Comparison of ENCODE assay signal across 8 cellular contexts in the genomic region with DNA sequence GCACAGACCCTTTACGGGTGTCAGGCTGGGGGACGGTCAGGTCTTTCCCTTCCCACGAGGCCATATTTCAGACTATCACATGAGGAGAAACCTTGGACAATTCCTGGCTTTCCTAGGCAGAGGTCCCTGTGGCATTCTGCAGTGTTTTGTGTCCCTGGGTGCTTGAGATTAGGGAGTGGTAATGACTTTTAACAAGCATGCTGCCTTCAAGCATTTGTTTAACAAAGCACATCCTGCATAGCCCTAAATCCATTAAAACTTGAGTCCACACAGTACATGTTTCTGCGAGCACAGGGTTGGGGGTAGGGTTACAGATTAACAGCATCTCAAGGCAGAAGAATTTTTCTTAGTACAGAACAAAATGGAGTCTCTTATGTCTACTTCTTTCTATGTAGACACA.
A peak's percentile ranks its signal among the peaks of the same experiment; 100 is the strongest.
DNase-seq lines count a peak whose midpoint lies in the region; ATAC-seq and TF ChIP-seq lines count a peak whose summit lies in the region.
"Not testable (repeated sequence)": the region's sequence is repeated elsewhere in the genome, so short reads cannot be mapped to it uniquely, and the experiment has no call there.

No MANE protein-coding gene starts in this region.

- H3K9me3 ChIP-seq in HUES6 (ENCODE audit: control insufficient read depth, insufficient read depth, low read depth, low read length) = not testable (repeated sequence)

- not testable (repeated sequence) for TF ChIP-seq CTCF in GM23338 (conservative IDR thresholded peaks at IDR 0.05; ENCODE audit: low read depth in 2 of 2); VCaP (conservative IDR thresholded peaks at IDR 0.05); endothelial cell (IDR thresholded peaks at IDR 0.05; ENCODE audit: unreplicated experiment); nephron (IDR thresholded peaks at IDR 0.05; ENCODE audit: unreplicated experiment in 3 of 3)

- not testable (repeated sequence) for H3K9me3 Mint-ChIP-seq in GM23338; endothelial cell (ENCODE audit: unreplicated experiment); nephron

- H3K27ac Mint-ChIP-seq in GM23338 = not testable (repeated sequence)
- H3K27ac Mint-ChIP-seq in endothelial cell (ENCODE audit: unreplicated experiment) (peak overlapping the region; percentile 2), nephron (peak overlapping the region in 2 of 3 experiments; percentile 1 to 72)

- DNase-seq in GM23338 (ENCODE audit: low spot score); endothelial cell (ENCODE audit: low spot score): not testable (repeated sequence)
- DNase-seq in NCI-H526 (lab: John Stamatoyannopoulos, UW) (peak; percentile 44 to 60), left kidney (ENCODE audit: low read depth, low spot score) (peak; percentile 6), renal cortical epithelial cell (ENCODE audit: low read depth) (peak; percentile 2)

- H3K79me2 ChIP-seq in GM23338 (replicated peaks; ENCODE audit: insufficient read depth) = not testable (repeated sequence)

- H3K4me3 Mint-ChIP-seq in GM23338; endothelial cell (ENCODE audit: unreplicated experiment); nephron: not testable (repeated sequence)

- H3K4me1 Mint-ChIP-seq in GM23338 (peaks cover 35% of the 10 kb centered on the region), endothelial cell (ENCODE audit: unreplicated experiment) (peaks cover 41% of the 10 kb centered on the region)
- H3K4me1 Mint-ChIP-seq in nephron = not testable (repeated sequence)

- H3F3A ChIP-seq in GM23338 (replicated peaks; ENCODE audit: low read depth) = not testable (repeated sequence)

- H2AFZ ChIP-seq in GM23338 = not testable (repeated sequence)

- H3K4me3 ChIP-seq in GM23338 = not testable (repeated sequence)
- 0 out of 2 replicates have a peak overlapping the region, but pooled peaks have one; percentile 8 for H3K4me3 ChIP-seq in HUES6 (ENCODE audit: low read depth, low read length)

- not testable (repeated sequence) for H3K36me3 Mint-ChIP-seq in GM23338 (ENCODE audit: low read depth); endothelial cell (ENCODE audit: low read depth, unreplicated experiment); nephron (ENCODE audit: low read depth)

- not testable (repeated sequence) for H4K20me1 ChIP-seq in GM23338 (replicated peaks; ENCODE audit: insufficient read depth)

- H3K36me3 ChIP-seq in GM23338 (ENCODE audit: insufficient read depth); HUES6 (ENCODE audit: control insufficient read depth, insufficient read depth, low read length): not testable (repeated sequence)

- H3K9me2 ChIP-seq in GM23338 (ENCODE audit: insufficient read depth) = not testable (repeated sequence)

- H3K27ac ChIP-seq in GM23338 (ENCODE audit: low read depth) (peak overlapping the region; percentile 67), HUES6 (ENCODE audit: low read depth, low read length) (peak overlapping the region; percentile 95; the same call in 1 of the 2 replicates), VCaP (peak overlapping the region; percentile 93)

- not testable (repeated sequence) for ATAC-seq in GM23338

- peaks cover 27% of the 10 kb centered on the region; the same call in 1 of the 2 replicates for H3K4me1 ChIP-seq in GM23338 (ENCODE audit: insufficient read depth)
- peaks cover 45% of the 10 kb centered on the region for H3K4me1 ChIP-seq in HUES6 (ENCODE audit: control insufficient read depth, insufficient read depth, low read length)

- H3K27me3 Mint-ChIP-seq in GM23338 (ENCODE audit: insufficient read depth, low read depth, poor library complexity); endothelial cell (ENCODE audit: unreplicated experiment); nephron (ENCODE audit: low read depth): not testable (repeated sequence)

- H3K9ac ChIP-seq in HUES6 (ENCODE audit: low read length) = peak overlapping the region; percentile 80

- 0 out of 2 replicates have a peak overlapping the region, but pooled peaks have one; percentile 31 for H3K4me2 ChIP-seq in GM23338

- not testable (repeated sequence) for H3K27me3 ChIP-seq in GM23338 (ENCODE audit: insufficient read depth); HUES6 (ENCODE audit: control insufficient read depth, insufficient read depth, low read length)
